1 cellular context compared by ENCODE assay signal in the genomic region with DNA sequence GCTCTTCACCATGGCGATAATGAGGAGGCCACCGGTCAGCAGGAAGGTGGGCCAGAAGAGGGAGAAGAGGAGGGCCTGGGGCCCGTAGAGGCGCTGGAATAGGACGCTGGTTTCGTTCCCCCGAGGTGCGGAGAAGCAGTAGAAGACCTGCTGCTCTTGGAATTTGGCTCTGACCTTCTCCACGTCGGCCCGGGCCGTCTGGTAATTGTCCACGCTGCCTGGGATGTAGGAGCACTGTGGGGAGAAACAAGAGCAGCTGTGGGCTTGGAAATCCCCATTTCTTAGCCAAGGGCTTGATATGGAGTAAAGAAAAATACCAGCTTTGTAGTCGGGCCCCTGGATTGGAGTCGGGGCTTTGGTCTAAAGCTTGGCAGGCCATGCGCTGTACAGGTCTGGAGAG.
TF ChIP-seq lines count a peak whose summit lies in the region.

No MANE protein-coding gene starts in this region.

TF ChIP-seq in GM23338, 12 proteins besides CTCF, POLR2A, EP300 and RAD21 (continued from another document):
- TF ChIP-seq ZNF462 (CRISPR knock-in tag; IDR thresholded peaks at IDR 0.05) = no peak
